In genomic region chr15:50816191-50816590, GRCh38 we compare ENCODE assay signal across 13 cellular contexts. TPM values are rescaled to one million over a fixed set of nuclear protein-coding genes. Genes with fewer than 3 reads are reported as not detected.
DNase-seq lines count a peak whose midpoint lies in the region; ATAC-seq and TF ChIP-seq lines count a peak whose summit lies in the region.
"Had no signal": no experiment of that assay in that cellular context is flagged by ENCODE, and none has a peak within 500 bp of the region (broad histone marks: within the 10 kb centered on the region; RNA-seq: fewer than 3 reads in every experiment).

No MANE protein-coding gene starts in this region.

- no peak overlapping the region for H3K4me3 ChIP-seq in LNCaP clone FGC (ENCODE audit: low read depth, low read length)
- H3K4me3 ChIP-seq in left lung = no peak overlapping the region
- H3K4me3 ChIP-seq in spleen = no peak overlapping the region
- H3K4me3 ChIP-seq in sigmoid colon = no peak overlapping the region

- TF ChIP-seq CTCF in LNCaP clone FGC (IDR thresholded peaks at IDR 0.05; ENCODE audit: control insufficient read depth, extremely low read depth, insufficient read depth) = no peak
- no peak for TF ChIP-seq CTCF in VCaP (conservative IDR thresholded peaks at IDR 0.05)
- TF ChIP-seq CTCF in left lung (IDR thresholded peaks at IDR 0.05) = no peak
- TF ChIP-seq CTCF in spleen (IDR thresholded peaks at IDR 0.05 in 8 of 11, conservative IDR thresholded peaks at IDR 0.05 in 3 of 11) = no peak
- no peak for TF ChIP-seq CTCF in sigmoid colon (IDR thresholded peaks at IDR 0.05)

- H3K4me1 ChIP-seq in left lung (no peaks in the 10 kb centered on the region), spleen (no peaks in the 10 kb centered on the region), sigmoid colon (no peaks in the 10 kb centered on the region)

- H3K27ac ChIP-seq in VCaP = peak overlapping the region; percentile 40
- no peak overlapping the region for H3K27ac ChIP-seq in left lung
- H3K27ac ChIP-seq in spleen = no peak overlapping the region
- no peak overlapping the region for H3K27ac ChIP-seq in sigmoid colon

- intact Hi-C loops in left lung (cut with DNase I) (no loop called here), spleen (cut with DNase I; ENCODE audit: low total_unique reads) (no loop called here), sigmoid colon (cut with DNase I) (no loop called here)

- H3K9me3 ChIP-seq in left lung (no peaks in the 10 kb centered on the region), spleen (no peaks in the 10 kb centered on the region), sigmoid colon (no peaks in the 10 kb centered on the region)

- H3K36me3 ChIP-seq in left lung (no peaks in the 10 kb centered on the region), spleen (no peaks in the 10 kb centered on the region), sigmoid colon (no peaks in the 10 kb centered on the region)

- ATAC-seq in left lung = peak; percentile 88
- ATAC-seq in GM21576 (IDR thresholded peaks at IDR 0.05; ENCODE audit: unreplicated experiment) = no peak

- 50 to 71% (median 58%) methylated on average over 2 of the region's 2 CpGs for WGBS in spleen, 5 donors
- 17 to 57% methylated on average over 2 of the region's 2 CpGs for whole genome bisulfite sequencing in sigmoid colon, 2 donors

- H3K27me3 ChIP-seq in left lung (no peaks in the 10 kb centered on the region), spleen (replicated peaks in 1 of 7) (no peaks in the 10 kb centered on the region), sigmoid colon (no peaks in the 10 kb centered on the region)

- peak; percentile 60 for DNase-seq in Daoy (ENCODE audit: low read depth)
- peak; percentile 34 for DNase-seq in LNCaP clone FGC (ENCODE audit: low read depth)
- DNase-seq in left lung = peak in 1 of 2 donors; percentile 45
- DNase-seq in spleen = no peak
- no peak for DNase-seq in occipital lobe (lab: John Stamatoyannopoulos, UW)
- no peak for DNase-seq in sigmoid colon
- DNase-seq: activated CD8-positive, alpha-beta memory T cell treated with anti-CD3 and anti-CD28 coated beads, Interleukin-2, amount 50 U/mL, for 4 hours; activated naive CD4-positive, alpha-beta T cell treated with Interleukin-2 at 50 U/mL for 16 hours; DMS153; effector CD8-positive, alpha-beta T cell; NCI-H1092 treated with DMSO at 0.1 percent for 48 hours had no signal

- TF ChIP-seq POLR2A in spleen (IDR thresholded peaks at IDR 0.05) = no peak
- TF ChIP-seq POLR2A in sigmoid colon (IDR thresholded peaks at IDR 0.05) = no peak

- no peak for TF ChIP-seq EP300 in sigmoid colon (IDR thresholded peaks at IDR 0.05)

RNA-seq across cellular contexts. Expression of gene SPPL2A, which starts 50.7 kb away (rescaled TPM):
- total RNA-seq in Daoy (2014; rRNA removed; shearing (Covaris generic)) = 171 and 184 TPM in 2 replicates
- total RNA-seq in left lung (100 to 1,000 TPM; 114 to 172 TPM), spleen (100 to 1,000 TPM in 6 of 7 donors, 10 to 100 TPM in 1; 92.6 to 425 (median 122) TPM), occipital lobe (36.0 TPM), sigmoid colon (100 to 1,000 TPM in 3 of 4 donors, 10 to 100 TPM in 1; 98.6 to 303 (median 140) TPM)
- polyA plus RNA-seq in spleen (10 to 100 TPM; 18.0 to 34.4 (median 25.3) TPM), sigmoid colon (10 to 100 TPM; 22.8 to 87.4 (median 24.7) TPM)

Comparison
In these comparisons a context has a peak if more than half of its experiments do, and no peak if none do; other contexts are left out.
1. DNase-seq: peak in Daoy (single experiment) and LNCaP clone FGC (single experiment); none in spleen (single experiment), occipital lobe (single experiment) and sigmoid colon (single experiment).